13 cellular contexts compared by ENCODE assay signal in genomic region chr7:156014201-156014600, GRCh38.
"Had no signal": no experiment of that assay in that cellular context is flagged by ENCODE, and none has a peak within 500 bp of the region (broad histone marks: within the 10 kb centered on the region; RNA-seq: fewer than 3 reads in every experiment).

No MANE protein-coding gene starts in this region.

- H3K27me3 ChIP-seq: adrenal gland, hepatocyte, sigmoid colon, upper lobe of left lung had no signal

- H3K36me3 ChIP-seq: adrenal gland, sigmoid colon, upper lobe of left lung had no signal

- H3K27ac Mint-ChIP-seq: stimulated activated naive B cell treated with anti-CD40 and anti-IgM and Interleukin-4, amounts not matched to agents 10 μg/mL and 1 μg/mL and 100 μg/mL, for 72 hours had no signal

- H3K9me2 ChIP-seq: SK-N-SH had no signal

- DNase-seq: activated effector memory CD4-positive, alpha-beta T cell treated with Interleukin-2 at 50 U/mL for 16 hours; caudate nucleus; effector CD4-positive, alpha-beta T cell; kidney glomerular epithelial cell; sigmoid colon; SK-N-SH; stimulated activated CD4-positive, alpha-beta T cell treated with anti-CD3 and anti-CD28 coated beads, Interleukin-2, amount 100 ng/mL, for 24 hours; stimulated activated naive B cell treated with anti-CD40 and anti-IgM and Interleukin-4, amounts not matched to agents 10 μg/mL and 1 μg/mL and 100 μg/mL, for 72 hours; upper lobe of left lung had no signal

- H3K9me3 ChIP-seq: SK-N-SH had no signal

- H3K9ac ChIP-seq: SK-N-SH had no signal

- ATAC-seq: stimulated activated naive B cell treated with anti-CD40 and anti-IgM and Interleukin-4, amounts not matched to agents 10 μg/mL and 1 μg/mL and 100 μg/mL, for 72 hours had no signal

- H3K36me3 Mint-ChIP-seq: stimulated activated naive B cell treated with anti-CD40 and anti-IgM and Interleukin-4, amounts not matched to agents 10 μg/mL and 1 μg/mL and 100 μg/mL, for 72 hours had no signal

- H3K27ac ChIP-seq: adrenal gland, coronary artery, epithelial cell of prostate, hepatocyte, sigmoid colon, upper lobe of left lung had no signal

- H3K79me2 ChIP-seq: hepatocyte had no signal

- H3K4me3 ChIP-seq: adrenal gland, coronary artery, hepatocyte, sigmoid colon, upper lobe of left lung had no signal

- H3K4me1 Mint-ChIP-seq: stimulated activated naive B cell treated with anti-CD40 and anti-IgM and Interleukin-4, amounts not matched to agents 10 μg/mL and 1 μg/mL and 100 μg/mL, for 72 hours had no signal

- H3K4me3 Mint-ChIP-seq: stimulated activated naive B cell treated with anti-CD40 and anti-IgM and Interleukin-4, amounts not matched to agents 10 μg/mL and 1 μg/mL and 100 μg/mL, for 72 hours had no signal

- H3K4me1 ChIP-seq: sigmoid colon, upper lobe of left lung had no signal

- H2AFZ ChIP-seq: hepatocyte had no signal

- H3K4me2 ChIP-seq: hepatocyte, SK-N-SH had no signal
